ENCODE assay signal across 13 cellular contexts in the genomic region with DNA sequence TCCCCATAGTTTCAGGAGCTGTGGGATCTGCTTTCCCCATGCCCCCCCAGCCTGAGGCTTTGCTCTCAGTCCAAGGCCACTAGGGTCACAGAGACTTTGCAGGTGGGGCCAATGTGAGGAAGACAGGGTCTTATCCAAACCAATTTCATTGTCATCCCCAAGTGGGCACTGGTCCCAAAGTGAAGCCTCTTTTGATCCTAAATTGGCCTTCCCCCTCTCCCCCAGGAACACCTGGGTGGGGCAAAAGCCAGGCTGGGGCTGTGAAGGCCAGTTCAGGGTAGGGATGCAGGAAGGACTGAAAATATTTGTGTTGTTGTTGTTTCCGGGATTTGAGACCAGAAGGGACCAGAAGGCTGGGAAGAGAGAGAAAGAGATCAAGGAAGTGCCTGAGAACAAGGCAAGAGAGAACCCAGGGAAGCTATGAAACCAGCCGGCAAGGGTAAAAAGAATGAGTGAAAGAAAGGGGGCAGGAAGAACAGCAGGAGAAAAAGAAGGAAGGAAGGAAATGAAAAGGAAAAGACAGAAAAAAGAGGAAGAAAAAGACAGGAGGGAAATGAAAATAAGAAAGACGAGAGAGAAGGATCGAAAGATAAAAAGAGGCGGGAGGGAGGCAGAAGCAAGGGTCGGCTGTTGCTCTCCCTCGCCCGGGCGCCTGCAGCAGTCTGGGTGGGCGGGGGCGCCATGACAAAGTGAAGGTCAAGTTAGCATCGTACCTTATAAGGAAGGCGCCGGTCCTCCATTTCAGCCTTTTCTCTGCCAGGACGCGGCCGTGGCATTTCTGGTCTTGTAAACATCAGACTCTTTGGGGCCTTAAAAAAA. TPM values are rescaled to one million over a fixed set of nuclear protein-coding genes. Genes with fewer than 3 reads are reported as not detected.
A peak's percentile ranks its signal among the peaks of the same experiment; 100 is the strongest.
DNase-seq lines count a peak whose midpoint lies in the region; ATAC-seq lines count a peak whose summit lies in the region.
"Had no signal": no experiment of that assay in that cellular context is flagged by ENCODE, and none has a peak within 500 bp of the region (broad histone marks: within the 10 kb centered on the region; RNA-seq: fewer than 3 reads in every experiment).

No MANE protein-coding gene starts in this region.

- no peak overlapping the region for H3K4me2 ChIP-seq in mesenchymal stem cell (ENCODE audit: low read length, poor library complexity, severe bottlenecking)
- H3K4me2 ChIP-seq: BLaER1 had no signal

- H3K36me3 ChIP-seq in SK-N-MC (ENCODE audit: insufficient read depth, low read length) (peaks cover 25% of the 10 kb centered on the region), mesenchymal stem cell (ENCODE audit: control insufficient read depth in 1 of 2, insufficient read depth in 2 of 2, low read depth in 1 of 2, low read length in 2 of 2) (no peaks in the 10 kb centered on the region)
- H3K36me3 ChIP-seq: BLaER1 had no signal

- H3K4me3 Mint-ChIP-seq in activated T-cell treated with anti-CD3 and anti-CD28 coated beads, Interleukin-2, amount 50 U/mL, for 4 hours: peak overlapping the region; percentile 14

- no peak overlapping the region for H3K14ac ChIP-seq in mesenchymal stem cell (ENCODE audit: low read length in 2 of 2)

- ATAC-seq in activated T-cell treated with anti-CD3 and anti-CD28 coated beads, Interleukin-2, amount 50 U/mL, for 4 hours: no peak
- no peak for ATAC-seq in GM18868 (IDR thresholded peaks at IDR 0.05; ENCODE audit: unreplicated experiment)

- peak overlapping the region; percentile 84 for H3K9ac ChIP-seq in SK-N-MC (ENCODE audit: insufficient read length)
- peak overlapping the region; percentile 46 for H3K9ac ChIP-seq in mesenchymal stem cell (ENCODE audit: low read length)
- H3K9ac ChIP-seq: BLaER1 had no signal

- H2BK5ac ChIP-seq in mesenchymal stem cell (ENCODE audit: low read depth, low read length, poor library complexity, severe bottlenecking): no peak overlapping the region

- H3K27me3 ChIP-seq in mesenchymal stem cell (ENCODE audit: control insufficient read depth in 1 of 2, insufficient read depth in 1 of 2, low read length in 2 of 2): peaks cover 100% of the 10 kb centered on the region in 2 experiments

- no peak overlapping the region for H4K8ac ChIP-seq in mesenchymal stem cell (ENCODE audit: low read length)

- H3K4me3 ChIP-seq in SK-N-MC: peak overlapping the region; percentile 94
- H3K4me3 ChIP-seq in mesenchymal stem cell (ENCODE audit: insufficient read depth in 1 of 2, low read depth in 1 of 2, low read length in 2 of 2): peak overlapping the region in 1 of 2 experiments; percentile 59
- H3K4me3 ChIP-seq: BLaER1 had no signal

- H2AK5ac ChIP-seq in mesenchymal stem cell (ENCODE audit: low read length, severe bottlenecking): no peak overlapping the region

- H3K4me1 ChIP-seq in mesenchymal stem cell (ENCODE audit: control insufficient read depth, insufficient read depth, low read depth, low read length): peaks cover 19% of the 10 kb centered on the region
- H3K4me1 ChIP-seq: BLaER1 had no signal

- H3K9me3 ChIP-seq in SK-N-MC (ENCODE audit: low read depth, low read length) (no peaks in the 10 kb centered on the region), mesenchymal stem cell (ENCODE audit: control insufficient read depth, low read length) (peaks cover under 1% of the 10 kb centered on the region)

- peaks cover 90% of the 10 kb centered on the region for H3K27me3 Mint-ChIP-seq in activated T-cell treated with anti-CD3 and anti-CD28 coated beads, Interleukin-2, amount 50 U/mL, for 4 hours (ENCODE audit: low read depth)

- no peak overlapping the region for H3K23ac ChIP-seq in mesenchymal stem cell (ENCODE audit: low read length in 2 of 2)

- peaks cover 1% of the 10 kb centered on the region for H3K36me3 Mint-ChIP-seq in activated T-cell treated with anti-CD3 and anti-CD28 coated beads, Interleukin-2, amount 50 U/mL, for 4 hours (ENCODE audit: insufficient read depth)

- H2BK12ac ChIP-seq in mesenchymal stem cell (ENCODE audit: low read length in 2 of 2): no peak overlapping the region

- peak overlapping the region; percentile 94 for H3K27ac ChIP-seq in SK-N-MC
- H3K27ac ChIP-seq in mesenchymal stem cell (ENCODE audit: low read length, poor library complexity, severe bottlenecking): no peak overlapping the region
- H3K27ac ChIP-seq: BLaER1 had no signal

- no peak overlapping the region for H3K4ac ChIP-seq in mesenchymal stem cell (ENCODE audit: low read depth in 1 of 2, low read length in 2 of 2)

- H3K79me1 ChIP-seq in mesenchymal stem cell (replicated peaks; ENCODE audit: low read length, poor library complexity, severe bottlenecking): no peaks in the 10 kb centered on the region

- H4K91ac ChIP-seq in mesenchymal stem cell (ENCODE audit: low read length): no peak overlapping the region

- no peak overlapping the region for H2BK120ac ChIP-seq in mesenchymal stem cell (ENCODE audit: low read depth, low read length)

- no peaks in the 10 kb centered on the region for H3K9me3 Mint-ChIP-seq in activated T-cell treated with anti-CD3 and anti-CD28 coated beads, Interleukin-2, amount 50 U/mL, for 4 hours

- WGBS in mesenchymal stem cell: 0% methylated on average over 17 of the region's 17 CpGs

- DNase-seq in activated T-cell treated with anti-CD3 and anti-CD28 coated beads, Interleukin-2, amount 50 U/mL, for 4 hours: no peak
- DNase-seq in activated T-cell treated with anti-CD3 and anti-CD28 coated beads, Interleukin-2, amount 50 U/mL, for 1 hour: no peak
- DNase-seq in SK-N-MC (ENCODE audit: low read depth, low spot score) (no peak), mesenchymal stem cell (no peak), ureter (ENCODE audit: low spot score) (peak; percentile 88), RKO (ENCODE audit: low spot score) (no peak), mucosa of gallbladder (ENCODE audit: low spot score) (no peak)
- DNase-seq: activated CD4-positive, CD25-positive, alpha-beta regulatory T cell treated with anti-CD3 and anti-CD28 coated beads, Interleukin-2, amount 50 U/mL, for 72 hours; NCI-H1930; substantia nigra had no signal

- no peak overlapping the region for H3K18ac ChIP-seq in mesenchymal stem cell (ENCODE audit: low read depth in 1 of 2, low read length in 2 of 2)

- no peak overlapping the region for H2AFZ ChIP-seq in mesenchymal stem cell (ENCODE audit: low read depth, low read length)

- peaks cover 35% of the 10 kb centered on the region for H3K4me1 Mint-ChIP-seq in activated T-cell treated with anti-CD3 and anti-CD28 coated beads, Interleukin-2, amount 50 U/mL, for 4 hours (ENCODE audit: low read depth)

- no peak overlapping the region for H2BK15ac ChIP-seq in mesenchymal stem cell (ENCODE audit: low read depth, poor library complexity, severe bottlenecking)

RNA-seq across cellular contexts. Expression of gene HOXC11, which starts 7.5 kb away (rescaled TPM):
- total RNA-seq in activated T-cell treated with anti-CD3 and anti-CD28 coated beads, Interleukin-2, amount 50 U/mL, for 4 hours: not detected
- 1.1 TPM for polyA plus RNA-seq in mesenchymal stem cell (2013, experiment 1 of 2)
- 0.97 TPM for polyA plus RNA-seq in mesenchymal stem cell (2013, experiment 2 of 2)
- total RNA-seq in ureter (1.7 TPM), mucosa of gallbladder (not detected)

RNA-seq across cellular contexts. Expression of gene HOTAIR, which starts 9.3 kb away (rescaled TPM):
- total RNA-seq in activated T-cell treated with anti-CD3 and anti-CD28 coated beads, Interleukin-2, amount 50 U/mL, for 4 hours: not detected
- 2.4 TPM for polyA plus RNA-seq in mesenchymal stem cell (2013, experiment 1 of 2)
- 1.7 TPM for polyA plus RNA-seq in mesenchymal stem cell (2013, experiment 2 of 2)
- 6.6 TPM for total RNA-seq in ureter
- total RNA-seq in mucosa of gallbladder: not detected
- total RNA-seq: RPMI7951 had no signal

RNA-seq across cellular contexts. Expression of gene HOXC12, which starts 10.8 kb away (rescaled TPM):
- total RNA-seq in activated T-cell treated with anti-CD3 and anti-CD28 coated beads, Interleukin-2, amount 50 U/mL, for 4 hours: not detected
- polyA plus RNA-seq in mesenchymal stem cell (2013, experiment 1 of 2): not detected
- not detected for polyA plus RNA-seq in mesenchymal stem cell (2013, experiment 2 of 2)
- total RNA-seq in ureter (not detected), mucosa of gallbladder (not detected)
- total RNA-seq: RPMI7951 had no signal

RNA-seq across cellular contexts. Expression of gene HOXC10, which starts 19.5 kb away (rescaled TPM):
- not detected for total RNA-seq in activated T-cell treated with anti-CD3 and anti-CD28 coated beads, Interleukin-2, amount 50 U/mL, for 4 hours
- polyA plus RNA-seq in mesenchymal stem cell (2013, experiment 1 of 2): 8.9 TPM
- polyA plus RNA-seq in mesenchymal stem cell (2013, experiment 2 of 2): 9.4 TPM
- total RNA-seq in ureter (8.5 TPM), mucosa of gallbladder (not detected)

RNA-seq across cellular contexts. Expression of gene HOXC13, which starts 26.8 kb away (rescaled TPM):
- total RNA-seq in activated T-cell treated with anti-CD3 and anti-CD28 coated beads, Interleukin-2, amount 50 U/mL, for 4 hours: not detected
- not detected for polyA plus RNA-seq in mesenchymal stem cell (2013, experiment 1 of 2)
- not detected for polyA plus RNA-seq in mesenchymal stem cell (2013, experiment 2 of 2)
- total RNA-seq in ureter: 0.21 TPM
- not detected for total RNA-seq in mucosa of gallbladder
